ENCODE assay signal across 8 cellular contexts in genomic region chr3:43769097-43769470, GRCh38.
DNase-seq lines count a peak whose midpoint lies in the region; ATAC-seq and TF ChIP-seq lines count a peak whose summit lies in the region.

No MANE protein-coding gene starts in this region.

- peak overlapping the region; percentile 91 for H3K27ac ChIP-seq in RWPE1
- H3K27ac ChIP-seq in fibroblast of lung (ENCODE audit: insufficient read depth, low read length): peak overlapping the region; percentile 37

- H3K4me1 ChIP-seq in Caco-2 (0 out of 2 replicates have a peak, but pooled peaks cover 7% of the 10 kb centered on the region), fibroblast of lung (ENCODE audit: control insufficient read depth, extremely low read depth, insufficient read depth, low read length) (peaks cover 38% of the 10 kb centered on the region)

- no peaks in the 10 kb centered on the region for H3K9me3 ChIP-seq in Caco-2
- H3K9me3 ChIP-seq in fibroblast of lung (ENCODE audit: control insufficient read depth, insufficient read depth, low read depth, low read length): no peaks in the 10 kb centered on the region

- no peaks in the 10 kb centered on the region for H3K27me3 Mint-ChIP-seq in Caco-2 (ENCODE audit: insufficient read depth, unreplicated experiment)

- H3K4me3 ChIP-seq in Caco-2 (ENCODE audit: low read depth, low read length) (no peak overlapping the region), fibroblast of lung (replicated peaks in 1 of 4; ENCODE audit: control extremely low read depth in 1 of 4, insufficient read depth in 1 of 4, low read depth in 3 of 4, low read length in 4 of 4) (peak overlapping the region in 2 of 4 experiments; percentile 27 to 34), skeletal muscle cell (ENCODE audit: low read depth, low read length) (peak overlapping the region; percentile 19)

- DNase-seq in Caco-2: no peak
- no peak for DNase-seq in RWPE1 (ENCODE audit: low spot score)
- DNase-seq in fibroblast of lung (ENCODE audit: low read depth in 2 of 2): no peak
- DNase-seq in skeletal muscle cell (ENCODE audit: low read depth): no peak
- DNase-seq in kidney glomerular epithelial cell (lab: John Stamatoyannopoulos, UW): no peak
- no peak for DNase-seq in retina
- no peak for DNase-seq in cerebellar nuclear complex (lab: John Stamatoyannopoulos, UW)

- TF ChIP-seq CTCF in Caco-2 (IDR thresholded peaks at IDR 0.05; ENCODE audit: insufficient read depth in 1 of 2, low read depth in 1 of 2, low read length in 1 of 2, severe bottlenecking in 1 of 2, unreplicated experiment in 1 of 2) (no peak), RWPE1 (conservative IDR thresholded peaks at IDR 0.05; ENCODE audit: low read depth) (no peak), fibroblast of lung (conservative IDR thresholded peaks at IDR 0.05 in 1 of 2, IDR thresholded peaks at IDR 0.05 in 1 of 2; ENCODE audit: low read depth in 1 of 2, low read length in 2 of 2) (no peak)

- no peaks in the 10 kb centered on the region for H3K4me1 Mint-ChIP-seq in Caco-2 (ENCODE audit: low read depth, unreplicated experiment)

- CTCF ChIA-PET in Caco-2 (lab: Charles Lee): interaction anchor here (1.2 kb wide), 1 partner anchor 10 kb away, joined by 7 read pairs; no protein-coding TSS in a partner anchor
- CTCF ChIA-PET in RWPE1 (lab: Yijun Ruan, JAX): interaction anchor here (0.6 to 1.2 kb wide), 3 partner anchors 17 to 262 kb away, joined by 3 to 4 read pairs (median 3); no protein-coding TSS in a partner anchor

- no peak overlapping the region for H3K9ac ChIP-seq in fibroblast of lung (ENCODE audit: insufficient read depth, low read length)

- H3K27me3 ChIP-seq in Caco-2 (replicated peaks; ENCODE audit: control insufficient read depth, insufficient read depth, low read length) (no peaks in the 10 kb centered on the region), fibroblast of lung (ENCODE audit: control insufficient read depth, insufficient read depth, low read length) (no peaks in the 10 kb centered on the region)

- BruUV-seq in Caco-2 (replicated peaks; lab: Mats Ljungman, UMichigan): no TSS peak

- H2AFZ ChIP-seq in fibroblast of lung (ENCODE audit: low read length): peak overlapping the region; percentile 27

- H3K36me3 Mint-ChIP-seq in Caco-2 (ENCODE audit: insufficient read depth, unreplicated experiment): no peaks in the 10 kb centered on the region

- peak overlapping the region; percentile 46 for H3K4me3 Mint-ChIP-seq in Caco-2 (ENCODE audit: unreplicated experiment)

- POLR2A ChIA-PET in Caco-2 (lab: Charles Lee) (no interaction called here), RWPE1 (lab: Yijun Ruan, JAX; ENCODE audit: low non-redundant PET) (no interaction called here)

- peak overlapping the region; percentile 48 for H3K4me2 ChIP-seq in fibroblast of lung (ENCODE audit: extremely low read depth, insufficient read depth, low read length)

- H3K36me3 ChIP-seq in Caco-2 (ENCODE audit: control insufficient read depth, insufficient read depth, low read length) (no peaks in the 10 kb centered on the region), fibroblast of lung (ENCODE audit: control insufficient read depth, insufficient read depth, low read length) (no peaks in the 10 kb centered on the region)

- H3K27ac Mint-ChIP-seq in Caco-2 (ENCODE audit: unreplicated experiment): peak overlapping the region; percentile 24

- intact Hi-C loops in Caco-2 (cut with micrococcal nuclease; ENCODE audit: unreplicated experiment): loop anchor here (2.0 kb wide), 1 partner anchor 430 kb away; no protein-coding TSS in a partner anchor

- ATAC-seq in HG03457 (IDR thresholded peaks at IDR 0.05; ENCODE audit: unreplicated experiment): no peak

- H4K20me1 ChIP-seq in fibroblast of lung (ENCODE audit: control insufficient read depth, extremely low read depth, insufficient read depth, low read length): no peaks in the 10 kb centered on the region

- no peaks in the 10 kb centered on the region for H3K79me2 ChIP-seq in fibroblast of lung (ENCODE audit: control insufficient read depth, insufficient read depth, low read length)

- no peaks in the 10 kb centered on the region for H3K9me3 Mint-ChIP-seq in Caco-2 (ENCODE audit: unreplicated experiment)
